ENCODE assay signal across 8 cellular contexts in the genomic region with DNA sequence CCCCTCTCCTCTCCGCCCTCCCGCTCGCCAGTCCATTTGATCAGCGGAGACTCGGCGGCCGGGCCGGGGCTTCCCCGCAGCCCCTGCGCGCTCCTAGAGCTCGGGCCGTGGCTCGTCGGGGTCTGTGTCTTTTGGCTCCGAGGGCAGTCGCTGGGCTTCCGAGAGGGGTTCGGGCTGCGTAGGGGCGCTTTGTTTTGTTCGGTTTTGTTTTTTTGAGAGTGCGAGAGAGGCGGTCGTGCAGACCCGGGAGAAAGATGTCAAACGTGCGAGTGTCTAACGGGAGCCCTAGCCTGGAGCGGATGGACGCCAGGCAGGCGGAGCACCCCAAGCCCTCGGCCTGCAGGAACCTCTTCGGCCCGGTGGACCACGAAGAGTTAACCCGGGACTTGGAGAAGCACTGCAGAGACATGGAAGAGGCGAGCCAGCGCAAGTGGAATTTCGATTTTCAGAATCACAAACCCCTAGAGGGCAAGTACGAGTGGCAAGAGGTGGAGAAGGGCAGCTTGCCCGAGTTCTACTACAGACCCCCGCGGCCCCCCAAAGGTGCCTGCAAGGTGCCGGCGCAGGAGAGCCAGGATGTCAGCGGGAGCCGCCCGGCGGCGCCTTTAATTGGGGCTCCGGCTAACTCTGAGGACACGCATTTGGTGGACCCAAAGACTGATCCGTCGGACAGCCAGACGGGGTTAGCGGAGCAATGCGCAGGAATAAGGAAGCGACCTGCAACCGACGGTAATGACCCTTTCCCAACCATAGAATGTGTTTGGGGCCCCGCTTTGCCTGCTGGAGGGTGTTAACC. TPM values are rescaled to one million over a fixed set of nuclear protein-coding genes. Genes with fewer than 3 reads are reported as not detected.
A peak's percentile ranks its signal among the peaks of the same experiment; 100 is the strongest.
DNase-seq lines count a peak whose midpoint lies in the region; ATAC-seq, FAIRE-seq and TF ChIP-seq lines count a peak whose summit lies in the region.

No MANE protein-coding gene starts in this region.

- WGBS in heart right ventricle, 2 donors, result 0 to 1% methylated on average over 62 of the region's 62 CpGs

- intact Hi-C loops in activated T-helper 2 cell treated with anti-CD3 and anti-CD28 coated beads, Interferon-gamma antibody, Interleukin-2, Interleukin-4, amounts not matched to agents 10 μg/mL and 5 μg/mL and 100 μg/mL, durations not matched to agents 14 hours and 24 hours and 36 hours (cut with micrococcal nuclease), result loop anchor here (1.0 to 5.0 kb wide), 7 partner anchors 8 to 1065 kb away; no protein-coding TSS in a partner anchor
- intact Hi-C loops in heart right ventricle (cut with DNase I), result loop anchor here in 5 of 10 donors (1.0 to 5.0 kb wide), 6 partner anchors 8 to 155 kb away; a partner anchor contains a TSS

- H3K27ac Mint-ChIP-seq in CD8-positive, alpha-beta memory T cell, result peak overlapping the region; percentile 95 to 100 (median 98)
- peak overlapping the region; percentile 98 for H3K27ac Mint-ChIP-seq in activated T-helper 2 cell treated with anti-CD3 and anti-CD28 coated beads, Interferon-gamma antibody, Interleukin-2, Interleukin-4, amounts not matched to agents 10 μg/mL and 5 μg/mL and 100 μg/mL, durations not matched to agents 14 hours and 24 hours and 36 hours
- H3K27ac Mint-ChIP-seq in progenitor cell of endocrine pancreas, result peak overlapping the region; percentile 90

- peaks cover 14% of the 10 kb centered on the region for H3F3A ChIP-seq in Loucy (ENCODE audit: low read depth)

- peak overlapping the region; percentile 100 for H3K9ac ChIP-seq in Loucy (ENCODE audit: low read depth, low read length, poor library complexity, severe bottlenecking)

- peaks cover 23 to 85% (median 30%) of the 10 kb centered on the region in 3 donors for H3K36me3 Mint-ChIP-seq in CD8-positive, alpha-beta memory T cell
- peaks cover 56% of the 10 kb centered on the region for H3K36me3 Mint-ChIP-seq in activated T-helper 2 cell treated with anti-CD3 and anti-CD28 coated beads, Interferon-gamma antibody, Interleukin-2, Interleukin-4, amounts not matched to agents 10 μg/mL and 5 μg/mL and 100 μg/mL, durations not matched to agents 14 hours and 24 hours and 36 hours (ENCODE audit: low read depth)
- H3K36me3 Mint-ChIP-seq in progenitor cell of endocrine pancreas (ENCODE audit: insufficient read depth), result peaks cover 22% of the 10 kb centered on the region

- H2AFZ ChIP-seq in Loucy (ENCODE audit: low read length), result no peak overlapping the region

- POLR2A ChIA-PET in CD8-positive, alpha-beta memory T cell (lab: Charles Lee), result interaction anchor here (1.2 to 6.8 kb wide), 6 partner anchors 7 to 360 kb away, joined by 4 to 197 read pairs (median 46); a partner anchor contains a TSS

- TF ChIP-seq CTCF in Loucy (conservative IDR thresholded peaks at IDR 0.05; ENCODE audit: low read length) (no peak), heart right ventricle (IDR thresholded peaks at IDR 0.05) (no peak), progenitor cell of endocrine pancreas (IDR thresholded peaks at IDR 0.05; ENCODE audit: unreplicated experiment) (no peak), D721Med (IDR thresholded peaks at IDR 0.05; ENCODE audit: insufficient read depth, missing control alignments) (no peak)

- H3K79me2 ChIP-seq in Loucy (ENCODE audit: insufficient read depth, low read length), result peaks cover 78% of the 10 kb centered on the region

- H3K4me3 ChIP-seq in CD8-positive, alpha-beta memory T cell (ENCODE audit: low read length), result peak overlapping the region; percentile 96
- peak overlapping the region; percentile 99 for H3K4me3 ChIP-seq in Loucy (ENCODE audit: low read length, poor library complexity, severe bottlenecking)
- H3K4me3 ChIP-seq in heart right ventricle, result peak overlapping the region; percentile 64 to 99 (median 96)

- FAIRE-seq in D721Med (lab: Jason Lieb, UNC), result no peak

- peak; percentile 16 for ATAC-seq in GM19397 (IDR thresholded peaks at IDR 0.05; ENCODE audit: unreplicated experiment)
- ATAC-seq in heart right ventricle, result peak; percentile 14 to 72 (median 48)

- peaks cover 41% of the 10 kb centered on the region for H4K20me1 ChIP-seq in Loucy (ENCODE audit: insufficient read depth, low read length, poor library complexity, severe bottlenecking)

- H3K9me2 ChIP-seq in Loucy (replicated peaks; ENCODE audit: low read depth, low read length), result no peaks in the 10 kb centered on the region

- peaks cover 35% of the 10 kb centered on the region for H3K4me1 ChIP-seq in CD8-positive, alpha-beta memory T cell (ENCODE audit: insufficient read depth, low read length)
- H3K4me1 ChIP-seq in Loucy (ENCODE audit: insufficient read depth, low read length, poor library complexity, severe bottlenecking) (peaks cover 43% of the 10 kb centered on the region), heart right ventricle (peaks cover 15 to 75% (median 69%) of the 10 kb centered on the region in 9 donors)

- H3K4me3 Mint-ChIP-seq in CD8-positive, alpha-beta memory T cell, result peak overlapping the region; percentile 92 to 99 (median 99)
- H3K4me3 Mint-ChIP-seq in activated T-helper 2 cell treated with anti-CD3 and anti-CD28 coated beads, Interferon-gamma antibody, Interleukin-2, Interleukin-4, amounts not matched to agents 10 μg/mL and 5 μg/mL and 100 μg/mL, durations not matched to agents 14 hours and 24 hours and 36 hours (ENCODE audit: low read depth), result peak overlapping the region; percentile 99
- peak overlapping the region; percentile 94 for H3K4me3 Mint-ChIP-seq in progenitor cell of endocrine pancreas (ENCODE audit: low read depth)

- CTCF ChIA-PET in CD8-positive, alpha-beta memory T cell (lab: Charles Lee), result interaction anchor here (0.6 to 6.9 kb wide), 8 partner anchors 14 to 360 kb away, joined by 3 to 56 read pairs (median 4); no protein-coding TSS in a partner anchor

- peaks cover 0 to 3% (median 0%) of the 10 kb centered on the region in 5 donors for H3K9me3 Mint-ChIP-seq in CD8-positive, alpha-beta memory T cell
- H3K9me3 Mint-ChIP-seq in activated T-helper 2 cell treated with anti-CD3 and anti-CD28 coated beads, Interferon-gamma antibody, Interleukin-2, Interleukin-4, amounts not matched to agents 10 μg/mL and 5 μg/mL and 100 μg/mL, durations not matched to agents 14 hours and 24 hours and 36 hours, result no peaks in the 10 kb centered on the region
- H3K9me3 Mint-ChIP-seq in progenitor cell of endocrine pancreas (ENCODE audit: low read depth), result no peaks in the 10 kb centered on the region

- peak overlapping the region; percentile 91 for H3K4me2 ChIP-seq in Loucy (ENCODE audit: low read depth, low read length, poor library complexity, severe bottlenecking)

- H3K27me3 ChIP-seq in CD8-positive, alpha-beta memory T cell (ENCODE audit: insufficient read depth, low read length, poor library complexity, severe bottlenecking), result no peaks in the 10 kb centered on the region
- H3K27me3 ChIP-seq in Loucy (ENCODE audit: insufficient read depth, low read length, poor library complexity, severe bottlenecking) (peaks cover 21% of the 10 kb centered on the region), heart right ventricle (no peaks in the 10 kb centered on the region)

- peaks cover 40% of the 10 kb centered on the region for H3K36me3 ChIP-seq in CD8-positive, alpha-beta memory T cell (ENCODE audit: insufficient read depth, low read length)
- H3K36me3 ChIP-seq in Loucy (ENCODE audit: insufficient read depth, low read length) (peaks cover 38% of the 10 kb centered on the region), heart right ventricle (peaks cover 0 to 38% (median 20%) of the 10 kb centered on the region in 9 donors)

- H3K9me3 ChIP-seq in CD8-positive, alpha-beta memory T cell (ENCODE audit: low read length), result no peaks in the 10 kb centered on the region
- no peaks in the 10 kb centered on the region for H3K9me3 ChIP-seq in Loucy (ENCODE audit: insufficient read depth, low read depth, low read length)
- no peaks in the 10 kb centered on the region for H3K9me3 ChIP-seq in heart right ventricle

- peaks cover 51 to 68% (median 62%) of the 10 kb centered on the region in 3 donors for H3K4me1 Mint-ChIP-seq in CD8-positive, alpha-beta memory T cell
- H3K4me1 Mint-ChIP-seq in activated T-helper 2 cell treated with anti-CD3 and anti-CD28 coated beads, Interferon-gamma antibody, Interleukin-2, Interleukin-4, amounts not matched to agents 10 μg/mL and 5 μg/mL and 100 μg/mL, durations not matched to agents 14 hours and 24 hours and 36 hours (ENCODE audit: low read depth), result peaks cover 51% of the 10 kb centered on the region
- peaks cover 38% of the 10 kb centered on the region for H3K4me1 Mint-ChIP-seq in progenitor cell of endocrine pancreas (ENCODE audit: low read depth)

- peak overlapping the region; percentile 98 for H3K27ac ChIP-seq in CD8-positive, alpha-beta memory T cell (ENCODE audit: low read depth, low read length)
- peak overlapping the region; percentile 99 to 100 (median 100) for H3K27ac ChIP-seq in heart right ventricle

- peaks cover 0 to 2% of the 10 kb centered on the region in 2 donors for H3K27me3 Mint-ChIP-seq in CD8-positive, alpha-beta memory T cell
- H3K27me3 Mint-ChIP-seq in activated T-helper 2 cell treated with anti-CD3 and anti-CD28 coated beads, Interferon-gamma antibody, Interleukin-2, Interleukin-4, amounts not matched to agents 10 μg/mL and 5 μg/mL and 100 μg/mL, durations not matched to agents 14 hours and 24 hours and 36 hours (ENCODE audit: low read depth), result no peaks in the 10 kb centered on the region
- H3K27me3 Mint-ChIP-seq in progenitor cell of endocrine pancreas, result peaks cover 28% of the 10 kb centered on the region

- DNase-seq in CD8-positive, alpha-beta memory T cell, result peak in 4 of 5 donors; percentile 13 to 51 (median 28)
- no peak for DNase-seq in activated T-helper 2 cell treated with anti-CD3 and anti-CD28 coated beads, Interferon-gamma antibody, Interleukin-2, Interleukin-4, amounts not matched to agents 10 μg/mL and 5 μg/mL and 100 μg/mL, durations not matched to agents 14 hours and 24 hours and 36 hours (ENCODE audit: low spot score)
- DNase-seq in heart right ventricle (peak; percentile 33 to 38), progenitor cell of endocrine pancreas (ENCODE audit: low spot score, unreplicated experiment) (peak; percentile 46), D721Med (ENCODE audit: insufficient read length, low spot score) (no peak), NCI-H187 treated with DMSO at 0.1 percent for 48 hours (lab: John Stamatoyannopoulos, UW) (no peak)

RNA-seq across cellular contexts. Expression of a gene that starts 0.6 kb away (rescaled TPM):
- 10 to 100 TPM; 47.1 to 48.7 TPM for total RNA-seq in CD8-positive, alpha-beta memory T cell
- polyA plus RNA-seq in CD8-positive, alpha-beta memory T cell, result 10.0 TPM
- 49.0 and 53.4 TPM in 2 replicates for total RNA-seq in activated T-helper 2 cell treated with anti-CD3 and anti-CD28 coated beads, Interferon-gamma antibody, Interleukin-2, Interleukin-4, amounts not matched to agents 10 μg/mL and 5 μg/mL and 100 μg/mL, durations not matched to agents 14 hours and 24 hours and 36 hours
- total RNA-seq in heart right ventricle, result 10 to 100 TPM; 26.3 to 56.2 (median 39.2) TPM
- polyA plus RNA-seq in heart right ventricle, result 10 to 100 TPM; 20.8 to 21.7 TPM
- total RNA-seq in progenitor cell of endocrine pancreas, result 36.7 and 40.8 TPM in 2 replicates

RNA-seq across cellular contexts. Expression of a gene that starts 21.8 kb away (rescaled TPM):
- total RNA-seq in CD8-positive, alpha-beta memory T cell, result 1 to 10 TPM; 9.1 TPM
- polyA plus RNA-seq in CD8-positive, alpha-beta memory T cell, result 1.3 TPM
- 8.9 and 12.2 TPM in 2 replicates for total RNA-seq in activated T-helper 2 cell treated with anti-CD3 and anti-CD28 coated beads, Interferon-gamma antibody, Interleukin-2, Interleukin-4, amounts not matched to agents 10 μg/mL and 5 μg/mL and 100 μg/mL, durations not matched to agents 14 hours and 24 hours and 36 hours
- total RNA-seq in heart right ventricle (under 1 TPM in 1 of 10 donors, not detected in 9; 0.56 TPM), progenitor cell of endocrine pancreas (1.2 and 2.0 TPM in 2 replicates)
- under 1 TPM; 0.09 to 0.15 TPM for polyA plus RNA-seq in heart right ventricle

Comparison
In these comparisons a context has a peak if more than half of its experiments do, and no peak if none do; other contexts are left out.
1. DNase-seq: peak in CD8-positive, alpha-beta memory T cell (4 of 5), heart right ventricle (2 of 2) and progenitor cell of endocrine pancreas (single experiment); none in activated T-helper 2 cell treated with anti-CD3 and anti-CD28 coated beads, Interferon-gamma antibody, Interleukin-2, Interleukin-4, amounts not matched to agents 10 μg/mL and 5 μg/mL and 100 μg/mL, durations not matched to agents 14 hours and 24 hours and 36 hours (single experiment), D721Med (single experiment) and NCI-H187 treated with DMSO at 0.1 percent for 48 hours (single experiment).
2. Peak in every context shown above with its lines, with median percentiles within 50 percentile points of each other: H3K4me3 ChIP-seq, H3K27ac Mint-ChIP-seq and H3K4me3 Mint-ChIP-seq.